ENCODE assay signal across 8 cellular contexts in genomic region chr5:14871084-14871572, GRCh38. TPM values are rescaled to one million over a fixed set of nuclear protein-coding genes. Genes with fewer than 3 reads are reported as not detected.
DNase-seq lines count a peak whose midpoint lies in the region; ATAC-seq and TF ChIP-seq lines count a peak whose summit lies in the region.

No MANE protein-coding gene starts in this region.

- no peak for TF ChIP-seq RAD21 in SK-N-SH (IDR thresholded peaks at IDR 0.05; ENCODE audit: low read length)

- ATAC-seq in HG02884 (IDR thresholded peaks at IDR 0.05; ENCODE audit: unreplicated experiment) = peak; percentile 8
- ATAC-seq in body of pancreas = peak; percentile 1
- peak; percentile 1 for ATAC-seq in left lobe of liver

- no peak for TF ChIP-seq POLR2A in body of pancreas (IDR thresholded peaks at IDR 0.05)

- H3K27ac ChIP-seq in SK-N-SH (ENCODE audit: low read depth in 2 of 2, low read length in 1 of 2) = peak overlapping the region in 1 of 2 experiments; percentile 51; a peak in 1 of 4 replicates
- H3K27ac ChIP-seq in body of pancreas = peak overlapping the region; percentile 34 to 65 (median 61)

- peak overlapping the region; percentile 91 for H3K4me2 ChIP-seq in SK-N-SH

- WGBS in SK-N-SH (ENCODE audit: low lambda C conversion rate) = 2% methylated on average over 14 of the region's 37 CpGs
- WGBS in body of pancreas, 2 donors = 1% methylated on average over 7 to 37 of the region's 37 CpGs

- H3K9me3 ChIP-seq in SK-N-SH (no peaks in the 10 kb centered on the region; the same call in 1 of the 2 replicates), body of pancreas (no peaks in the 10 kb centered on the region)

- peaks cover 51% of the 10 kb centered on the region for H3K79me2 ChIP-seq in SK-N-SH (ENCODE audit: insufficient read depth)

- peaks cover 0 to 13% of the 10 kb centered on the region in 2 experiments; a peak in 2 of 4 replicates for H3K4me1 ChIP-seq in SK-N-SH (ENCODE audit: control insufficient read depth in 1 of 2, insufficient read depth in 2 of 2, low read depth in 1 of 2, low read length in 1 of 2)
- H3K4me1 ChIP-seq in body of pancreas = peaks cover 20% of the 10 kb centered on the region

- no peak for TF ChIP-seq CTCF in SK-N-SH (IDR thresholded peaks at IDR 0.05)
- no peak for TF ChIP-seq CTCF in body of pancreas (IDR thresholded peaks at IDR 0.05)

- H3K27me3 ChIP-seq in SK-N-SH (ENCODE audit: insufficient read depth) (no peaks in the 10 kb centered on the region), body of pancreas (no peaks in the 10 kb centered on the region)

- DNase-seq in DMS53 (lab: John Stamatoyannopoulos, UW) = peak; percentile 68
- no peak for DNase-seq in DMS53 treated with DMSO at 0.1 percent for 48 hours (lab: John Stamatoyannopoulos, UW; ENCODE audit: unreplicated experiment)
- no peak for DNase-seq in SK-N-SH
- peak in 3 of 4 donors; percentile 27 to 41 (median 38) for DNase-seq in body of pancreas
- DNase-seq in left lobe of liver (ENCODE audit: low spot score) = peak; percentile 54
- peak; percentile 38 for DNase-seq in stimulated activated CD4-positive, alpha-beta T cell treated with anti-CD3 and anti-CD28 coated beads, Interleukin-4, amount 100 ng/mL, for 24 hours
- no peak for DNase-seq in EL

- POLR2A ChIA-PET in SK-N-SH (lab: Yijun Ruan, JAX) = no interaction called here

- intact Hi-C loops in body of pancreas (cut with DNase I) = no loop called here

- no peaks in the 10 kb centered on the region for H3K9me2 ChIP-seq in SK-N-SH

- H3F3A ChIP-seq in SK-N-SH (replicated peaks; ENCODE audit: insufficient read depth) = peaks cover 7% of the 10 kb centered on the region

- H3K36me3 ChIP-seq in SK-N-SH (replicated peaks in 1 of 2; ENCODE audit: control insufficient read depth in 1 of 2, insufficient read depth in 2 of 2, low read length in 1 of 2) = no peaks in the 10 kb centered on the region
- H3K36me3 ChIP-seq in body of pancreas (replicated peaks in 1 of 2; ENCODE audit: insufficient read depth in 1 of 2, low read depth in 2 of 2) = no peaks in the 10 kb centered on the region

- CTCF ChIA-PET in SK-N-SH (lab: Yijun Ruan, JAX) = interaction anchor here (0.9 to 4.4 kb wide), 13 partner anchors 9 to 185 kb away, joined by 3 to 31 read pairs (median 4); no protein-coding TSS in a partner anchor

- TF ChIP-seq EP300 in SK-N-SH (IDR thresholded peaks at IDR 0.05; ENCODE audit: borderline replicate concordance in 1 of 2, low read depth in 1 of 2, low read length in 1 of 2) = no peak

- peak overlapping the region; percentile 74 for H2AFZ ChIP-seq in SK-N-SH (ENCODE audit: low read depth)

- peak overlapping the region; percentile 66 for H3K9ac ChIP-seq in SK-N-SH

- peaks cover 18% of the 10 kb centered on the region; the same call in 1 of the 2 replicates for H4K20me1 ChIP-seq in SK-N-SH (ENCODE audit: insufficient read depth)

- peak overlapping the region; percentile 69 to 93 for H3K4me3 ChIP-seq in SK-N-SH (ENCODE audit: low read depth in 2 of 2, low read length in 1 of 2)
- H3K4me3 ChIP-seq in body of pancreas = peak overlapping the region; percentile 30 to 44

TF ChIP-seq in SK-N-SH, 30 proteins besides CTCF, POLR2A, EP300 and RAD21:
- TF ChIP-seq RCOR1 (IDR thresholded peaks at IDR 0.05; ENCODE audit: low read length) (no peak), CHD2 (IDR thresholded peaks at IDR 0.05; ENCODE audit: low read length, partially characterized antibody) (no peak), FOXJ3 (CRISPR knock-in tag; IDR thresholded peaks at IDR 0.05) (no peak), IRF3 (IDR thresholded peaks at IDR 0.05; ENCODE audit: low read depth, low read length) (no peak), NFIC (IDR thresholded peaks at IDR 0.05; ENCODE audit: borderline replicate concordance) (no peak), GATA2 (CRISPR knock-in tag; IDR thresholded peaks at IDR 0.05) (no peak)
- TF ChIP-seq, protein P1, sequence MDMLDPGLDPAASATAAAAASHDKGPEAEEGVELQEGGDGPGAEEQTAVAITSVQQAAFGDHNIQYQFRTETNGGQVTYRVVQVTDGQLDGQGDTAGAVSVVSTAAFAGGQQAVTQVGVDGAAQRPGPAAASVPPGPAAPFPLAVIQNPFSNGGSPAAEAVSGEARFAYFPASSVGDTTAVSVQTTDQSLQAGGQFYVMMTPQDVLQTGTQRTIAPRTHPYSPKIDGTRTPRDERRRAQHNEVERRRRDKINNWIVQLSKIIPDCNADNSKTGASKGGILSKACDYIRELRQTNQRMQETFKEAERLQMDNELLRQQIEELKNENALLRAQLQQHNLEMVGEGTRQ (IDR thresholded peaks at IDR 0.05; ENCODE audit: borderline replicate concordance, low read depth, low read length) = no peak
TF ChIP-seq in SK-N-SH: peak in this region for 0.

RNA-seq across cellular contexts. Expression of gene ANKH, which starts 0.5 kb away (rescaled TPM):
- polyA plus RNA-seq in SK-N-SH (2012; rRNA removed) = 14.8 and 22.0 TPM in 2 replicates
- 13.9 and 22.2 TPM in 2 replicates for polyA plus RNA-seq in SK-N-SH (2012; cell fraction: cytosol; rRNA removed)
- 14.6 and 16.6 TPM in 2 replicates for polyA plus RNA-seq in SK-N-SH (2012; cell fraction: nucleus; rRNA removed)
- total RNA-seq in body of pancreas (10 to 100 TPM; 19.1 to 20.5 TPM), left lobe of liver (75.9 TPM)

Comparison
In these comparisons a context has a peak if more than half of its experiments do, and no peak if none do; other contexts are left out.
1. DNase-seq: peak in DMS53 (single experiment), body of pancreas (3 of 4), left lobe of liver (single experiment) and stimulated activated CD4-positive, alpha-beta T cell treated with anti-CD3 and anti-CD28 coated beads, Interleukin-4, amount 100 ng/mL, for 24 hours (single experiment); none in DMS53 treated with DMSO at 0.1 percent for 48 hours (single experiment), SK-N-SH (single experiment) and EL (single experiment).
2. Peak in every context shown above with its lines, with median percentiles within 50 percentile points of each other: ATAC-seq.